In the genomic region with DNA sequence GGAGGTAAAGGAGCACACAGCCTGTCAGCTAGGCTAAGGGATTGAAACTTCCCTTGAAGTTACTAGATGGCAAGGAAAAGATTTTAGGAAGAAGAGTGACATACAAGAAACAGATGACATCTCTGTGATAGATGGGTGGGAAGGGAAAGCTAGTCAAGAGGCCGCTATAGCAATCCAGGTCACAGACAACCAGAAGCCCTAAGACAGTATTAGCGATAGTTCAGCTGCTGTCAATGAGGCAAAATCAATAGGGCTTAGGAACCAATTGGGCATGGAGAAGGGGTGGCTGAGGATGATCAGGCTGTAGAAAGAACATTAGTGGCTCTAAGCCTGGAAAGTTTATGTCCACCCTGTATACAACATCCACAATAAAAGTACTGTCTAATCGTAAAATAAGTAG, we compare ENCODE assay signal across 1 cellular context.
TF ChIP-seq lines count a peak whose summit lies in the region.

No MANE protein-coding gene starts in this region.

TF ChIP-seq in K562, 482 proteins besides CTCF, POLR2A, EP300 and RAD21:
- TF ChIP-seq, protein P1, sequence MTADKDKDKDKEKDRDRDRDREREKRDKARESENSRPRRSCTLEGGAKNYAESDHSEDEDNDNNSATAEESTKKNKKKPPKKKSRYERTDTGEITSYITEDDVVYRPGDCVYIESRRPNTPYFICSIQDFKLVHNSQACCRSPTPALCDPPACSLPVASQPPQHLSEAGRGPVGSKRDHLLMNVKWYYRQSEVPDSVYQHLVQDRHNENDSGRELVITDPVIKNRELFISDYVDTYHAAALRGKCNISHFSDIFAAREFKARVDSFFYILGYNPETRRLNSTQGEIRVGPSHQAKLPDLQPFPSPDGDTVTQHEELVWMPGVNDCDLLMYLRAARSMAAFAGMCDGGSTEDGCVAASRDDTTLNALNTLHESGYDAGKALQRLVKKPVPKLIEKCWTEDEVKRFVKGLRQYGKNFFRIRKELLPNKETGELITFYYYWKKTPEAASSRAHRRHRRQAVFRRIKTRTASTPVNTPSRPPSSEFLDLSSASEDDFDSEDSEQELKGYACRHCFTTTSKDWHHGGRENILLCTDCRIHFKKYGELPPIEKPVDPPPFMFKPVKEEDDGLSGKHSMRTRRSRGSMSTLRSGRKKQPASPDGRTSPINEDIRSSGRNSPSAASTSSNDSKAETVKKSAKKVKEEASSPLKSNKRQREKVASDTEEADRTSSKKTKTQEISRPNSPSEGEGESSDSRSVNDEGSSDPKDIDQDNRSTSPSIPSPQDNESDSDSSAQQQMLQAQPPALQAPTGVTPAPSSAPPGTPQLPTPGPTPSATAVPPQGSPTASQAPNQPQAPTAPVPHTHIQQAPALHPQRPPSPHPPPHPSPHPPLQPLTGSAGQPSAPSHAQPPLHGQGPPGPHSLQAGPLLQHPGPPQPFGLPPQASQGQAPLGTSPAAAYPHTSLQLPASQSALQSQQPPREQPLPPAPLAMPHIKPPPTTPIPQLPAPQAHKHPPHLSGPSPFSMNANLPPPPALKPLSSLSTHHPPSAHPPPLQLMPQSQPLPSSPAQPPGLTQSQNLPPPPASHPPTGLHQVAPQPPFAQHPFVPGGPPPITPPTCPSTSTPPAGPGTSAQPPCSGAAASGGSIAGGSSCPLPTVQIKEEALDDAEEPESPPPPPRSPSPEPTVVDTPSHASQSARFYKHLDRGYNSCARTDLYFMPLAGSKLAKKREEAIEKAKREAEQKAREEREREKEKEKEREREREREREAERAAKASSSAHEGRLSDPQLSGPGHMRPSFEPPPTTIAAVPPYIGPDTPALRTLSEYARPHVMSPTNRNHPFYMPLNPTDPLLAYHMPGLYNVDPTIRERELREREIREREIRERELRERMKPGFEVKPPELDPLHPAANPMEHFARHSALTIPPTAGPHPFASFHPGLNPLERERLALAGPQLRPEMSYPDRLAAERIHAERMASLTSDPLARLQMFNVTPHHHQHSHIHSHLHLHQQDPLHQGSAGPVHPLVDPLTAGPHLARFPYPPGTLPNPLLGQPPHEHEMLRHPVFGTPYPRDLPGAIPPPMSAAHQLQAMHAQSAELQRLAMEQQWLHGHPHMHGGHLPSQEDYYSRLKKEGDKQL (CRISPR knock-in tag; IDR thresholded peaks at IDR 0.05; ENCODE audit: borderline replicate concordance): no peak
- TF ChIP-seq, protein P2, sequence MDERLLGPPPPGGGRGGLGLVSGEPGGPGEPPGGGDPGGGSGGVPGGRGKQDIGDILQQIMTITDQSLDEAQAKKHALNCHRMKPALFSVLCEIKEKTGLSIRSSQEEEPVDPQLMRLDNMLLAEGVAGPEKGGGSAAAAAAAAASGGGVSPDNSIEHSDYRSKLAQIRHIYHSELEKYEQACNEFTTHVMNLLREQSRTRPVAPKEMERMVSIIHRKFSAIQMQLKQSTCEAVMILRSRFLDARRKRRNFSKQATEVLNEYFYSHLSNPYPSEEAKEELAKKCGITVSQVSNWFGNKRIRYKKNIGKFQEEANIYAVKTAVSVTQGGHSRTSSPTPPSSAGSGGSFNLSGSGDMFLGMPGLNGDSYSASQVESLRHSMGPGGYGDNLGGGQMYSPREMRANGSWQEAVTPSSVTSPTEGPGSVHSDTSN (CRISPR knock-in tag; IDR thresholded peaks at IDR 0.05; ENCODE audit: low read depth): no peak
- TF ChIP-seq, protein P2 (tag; conservative IDR thresholded peaks at IDR 0.05; ENCODE audit: low read depth): peak; percentile 43; the same call in 1 of the 2 replicates
- TF ChIP-seq NFRKB (IDR thresholded peaks at IDR 0.05; ENCODE audit: low read depth): no peak
- peak; percentile 42 for TF ChIP-seq MEIS2 (IDR thresholded peaks at IDR 0.05; ENCODE audit: partially characterized antibody)
- TF ChIP-seq ELF4 (CRISPR knock-in tag; IDR thresholded peaks at IDR 0.05): no peak
- TF ChIP-seq, protein P3, sequence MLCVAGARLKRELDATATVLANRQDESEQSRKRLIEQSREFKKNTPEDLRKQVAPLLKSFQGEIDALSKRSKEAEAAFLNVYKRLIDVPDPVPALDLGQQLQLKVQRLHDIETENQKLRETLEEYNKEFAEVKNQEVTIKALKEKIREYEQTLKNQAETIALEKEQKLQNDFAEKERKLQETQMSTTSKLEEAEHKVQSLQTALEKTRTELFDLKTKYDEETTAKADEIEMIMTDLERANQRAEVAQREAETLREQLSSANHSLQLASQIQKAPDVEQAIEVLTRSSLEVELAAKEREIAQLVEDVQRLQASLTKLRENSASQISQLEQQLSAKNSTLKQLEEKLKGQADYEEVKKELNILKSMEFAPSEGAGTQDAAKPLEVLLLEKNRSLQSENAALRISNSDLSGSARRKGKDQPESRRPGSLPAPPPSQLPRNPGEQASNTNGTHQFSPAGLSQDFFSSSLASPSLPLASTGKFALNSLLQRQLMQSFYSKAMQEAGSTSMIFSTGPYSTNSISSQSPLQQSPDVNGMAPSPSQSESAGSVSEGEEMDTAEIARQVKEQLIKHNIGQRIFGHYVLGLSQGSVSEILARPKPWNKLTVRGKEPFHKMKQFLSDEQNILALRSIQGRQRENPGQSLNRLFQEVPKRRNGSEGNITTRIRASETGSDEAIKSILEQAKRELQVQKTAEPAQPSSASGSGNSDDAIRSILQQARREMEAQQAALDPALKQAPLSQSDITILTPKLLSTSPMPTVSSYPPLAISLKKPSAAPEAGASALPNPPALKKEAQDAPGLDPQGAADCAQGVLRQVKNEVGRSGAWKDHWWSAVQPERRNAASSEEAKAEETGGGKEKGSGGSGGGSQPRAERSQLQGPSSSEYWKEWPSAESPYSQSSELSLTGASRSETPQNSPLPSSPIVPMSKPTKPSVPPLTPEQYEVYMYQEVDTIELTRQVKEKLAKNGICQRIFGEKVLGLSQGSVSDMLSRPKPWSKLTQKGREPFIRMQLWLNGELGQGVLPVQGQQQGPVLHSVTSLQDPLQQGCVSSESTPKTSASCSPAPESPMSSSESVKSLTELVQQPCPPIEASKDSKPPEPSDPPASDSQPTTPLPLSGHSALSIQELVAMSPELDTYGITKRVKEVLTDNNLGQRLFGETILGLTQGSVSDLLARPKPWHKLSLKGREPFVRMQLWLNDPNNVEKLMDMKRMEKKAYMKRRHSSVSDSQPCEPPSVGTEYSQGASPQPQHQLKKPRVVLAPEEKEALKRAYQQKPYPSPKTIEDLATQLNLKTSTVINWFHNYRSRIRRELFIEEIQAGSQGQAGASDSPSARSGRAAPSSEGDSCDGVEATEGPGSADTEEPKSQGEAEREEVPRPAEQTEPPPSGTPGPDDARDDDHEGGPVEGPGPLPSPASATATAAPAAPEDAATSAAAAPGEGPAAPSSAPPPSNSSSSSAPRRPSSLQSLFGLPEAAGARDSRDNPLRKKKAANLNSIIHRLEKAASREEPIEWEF (CRISPR knock-in tag; IDR thresholded peaks at IDR 0.05): no peak
- TF ChIP-seq, protein P4, sequence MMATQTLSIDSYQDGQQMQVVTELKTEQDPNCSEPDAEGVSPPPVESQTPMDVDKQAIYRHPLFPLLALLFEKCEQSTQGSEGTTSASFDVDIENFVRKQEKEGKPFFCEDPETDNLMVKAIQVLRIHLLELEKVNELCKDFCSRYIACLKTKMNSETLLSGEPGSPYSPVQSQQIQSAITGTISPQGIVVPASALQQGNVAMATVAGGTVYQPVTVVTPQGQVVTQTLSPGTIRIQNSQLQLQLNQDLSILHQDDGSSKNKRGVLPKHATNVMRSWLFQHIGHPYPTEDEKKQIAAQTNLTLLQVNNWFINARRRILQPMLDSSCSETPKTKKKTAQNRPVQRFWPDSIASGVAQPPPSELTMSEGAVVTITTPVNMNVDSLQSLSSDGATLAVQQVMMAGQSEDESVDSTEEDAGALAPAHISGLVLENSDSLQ (IDR thresholded peaks at IDR 0.05): peak; percentile 40; the same call in 1 of the 2 replicates
TF ChIP-seq in K562: peak in this region for 3.
